ENCODE assay signal across 8 cellular contexts in the genomic region with DNA sequence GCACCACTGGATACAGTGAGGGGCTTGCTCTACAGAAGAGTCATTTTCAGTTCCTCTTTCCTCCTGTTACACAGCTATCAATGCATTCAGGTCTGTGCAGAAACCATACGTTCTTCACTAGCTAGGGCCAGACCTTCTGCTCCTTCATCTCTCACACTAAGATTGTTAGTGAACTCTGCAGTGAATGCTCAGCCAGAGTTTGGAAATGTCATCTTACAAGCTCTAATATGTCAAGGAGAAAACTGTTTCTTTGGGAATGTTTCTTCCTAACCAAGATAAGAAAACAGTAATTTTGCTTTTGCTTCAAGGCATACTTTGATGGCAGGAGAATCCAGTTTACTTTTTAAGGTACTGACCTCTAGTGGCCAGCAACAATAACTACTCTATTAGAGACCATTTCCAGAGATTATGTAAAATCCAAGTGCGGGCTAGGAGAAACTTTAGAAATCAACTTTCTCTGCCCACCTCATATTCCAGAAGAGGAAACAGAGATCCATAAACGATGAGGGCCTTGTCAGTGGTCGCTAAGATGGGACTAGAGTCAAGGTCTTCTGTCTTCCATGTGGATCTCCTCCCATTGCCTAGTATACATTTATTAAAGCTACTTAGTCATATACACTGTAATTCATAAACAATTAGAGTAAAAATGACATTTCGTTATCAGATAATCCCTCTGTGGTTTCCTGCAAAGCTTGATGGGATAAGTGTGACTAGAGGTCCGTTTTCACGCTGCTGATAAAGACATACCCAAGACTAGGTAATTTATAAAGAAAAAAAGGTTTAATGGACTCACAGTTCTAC. TPM values are rescaled to one million over a fixed set of nuclear protein-coding genes. Genes with fewer than 3 reads are reported as not detected.
DNase-seq lines count a peak whose midpoint lies in the region; ATAC-seq and TF ChIP-seq lines count a peak whose summit lies in the region.

No MANE protein-coding gene starts in this region.

- H2AFZ ChIP-seq in fibroblast of lung (ENCODE audit: low read length) (peak overlapping the region; percentile 79), osteoblast (ENCODE audit: low read length) (peak overlapping the region; percentile 38)

- no peak overlapping the region for H3K9ac ChIP-seq in fibroblast of lung (ENCODE audit: insufficient read depth, low read length)

- peak; percentile 92 for ATAC-seq in GM21529 (IDR thresholded peaks at IDR 0.05; ENCODE audit: unreplicated experiment)
- ATAC-seq in SK-N-SH treated with all-trans-retinoic acid at 6 μM for 48 hours, result peak; percentile 94

- H3K4me3 ChIP-seq in fibroblast of lung (replicated peaks in 1 of 4; ENCODE audit: control extremely low read depth in 1 of 4, insufficient read depth in 1 of 4, low read depth in 3 of 4, low read length in 4 of 4) (no peak overlapping the region), osteoblast (ENCODE audit: insufficient read depth, low read length) (no peak overlapping the region)
- H3K4me3 ChIP-seq in effector memory CD4-positive, alpha-beta T cell (ENCODE audit: insufficient read depth, low read depth, low read length, poor library complexity, severe bottlenecking), result no peak overlapping the region

- TF ChIP-seq CTCF in fibroblast of lung (conservative IDR thresholded peaks at IDR 0.05 in 1 of 2, IDR thresholded peaks at IDR 0.05 in 1 of 2; ENCODE audit: low read depth in 1 of 2, low read length in 2 of 2), result peak; percentile 66 to 67
- TF ChIP-seq CTCF in osteoblast (IDR thresholded peaks at IDR 0.05; ENCODE audit: extremely low read depth, low read depth, low read length), result peak; percentile 75

- H3K79me2 ChIP-seq in fibroblast of lung (ENCODE audit: control insufficient read depth, insufficient read depth, low read length) (no peaks in the 10 kb centered on the region), osteoblast (ENCODE audit: insufficient read depth, low read length) (no peaks in the 10 kb centered on the region)

- H3K4me2 ChIP-seq in fibroblast of lung (ENCODE audit: extremely low read depth, insufficient read depth, low read length), result peak overlapping the region; percentile 75
- H3K4me2 ChIP-seq in osteoblast (ENCODE audit: insufficient read depth, low read length), result peak overlapping the region; percentile 20

- H3K36me3 ChIP-seq in fibroblast of lung (ENCODE audit: control insufficient read depth, insufficient read depth, low read length), result no peaks in the 10 kb centered on the region
- no peaks in the 10 kb centered on the region for H3K36me3 ChIP-seq in osteoblast (ENCODE audit: insufficient read depth, low read length)
- H3K36me3 ChIP-seq in effector memory CD4-positive, alpha-beta T cell (ENCODE audit: control insufficient read depth, insufficient read depth, low read length), result no peaks in the 10 kb centered on the region

- no peaks in the 10 kb centered on the region for H3K9me3 ChIP-seq in fibroblast of lung (ENCODE audit: control insufficient read depth, insufficient read depth, low read depth, low read length)
- H3K9me3 ChIP-seq in osteoblast (ENCODE audit: low read depth, low read length), result no peaks in the 10 kb centered on the region
- H3K9me3 ChIP-seq in effector memory CD4-positive, alpha-beta T cell (ENCODE audit: control insufficient read depth, low read length), result no peaks in the 10 kb centered on the region

- no peak overlapping the region for H3K27ac ChIP-seq in fibroblast of lung (ENCODE audit: insufficient read depth, low read length)
- no peak overlapping the region for H3K27ac ChIP-seq in osteoblast (ENCODE audit: low read depth, low read length)
- no peak overlapping the region for H3K27ac ChIP-seq in effector memory CD4-positive, alpha-beta T cell (ENCODE audit: insufficient read depth, low read length, poor library complexity, severe bottlenecking)

- DNase-seq in NCI-H510A treated with DMSO at 0.1 percent for 48 hours (lab: John Stamatoyannopoulos, UW), result peak; percentile 1
- DNase-seq in NCI-H510A (lab: John Stamatoyannopoulos, UW), result no peak
- DNase-seq in HT-29 (ENCODE audit: low spot score), result peak; percentile 55
- peak; percentile 69 to 86 for DNase-seq in fibroblast of lung (ENCODE audit: low read depth in 2 of 2)
- DNase-seq in osteoblast (ENCODE audit: insufficient read length, low spot score, missing footprints), result peak; percentile 9
- DNase-seq in effector memory CD4-positive, alpha-beta T cell, result no peak

- H3K4me1 ChIP-seq in fibroblast of lung (ENCODE audit: control insufficient read depth, extremely low read depth, insufficient read depth, low read length), result peaks cover 22% of the 10 kb centered on the region
- peaks cover 23% of the 10 kb centered on the region for H3K4me1 ChIP-seq in osteoblast (ENCODE audit: insufficient read depth, low read length)
- H3K4me1 ChIP-seq in effector memory CD4-positive, alpha-beta T cell (ENCODE audit: control insufficient read depth, insufficient read depth, low read length, poor library complexity, severe bottlenecking), result no peaks in the 10 kb centered on the region

- H4K20me1 ChIP-seq in fibroblast of lung (ENCODE audit: control insufficient read depth, extremely low read depth, insufficient read depth, low read length), result no peaks in the 10 kb centered on the region
- H4K20me1 ChIP-seq in osteoblast (ENCODE audit: insufficient read depth, low read length), result no peaks in the 10 kb centered on the region

- H3K27me3 ChIP-seq in fibroblast of lung (ENCODE audit: control insufficient read depth, insufficient read depth, low read length) (no peaks in the 10 kb centered on the region), osteoblast (ENCODE audit: insufficient read depth, low read length) (no peaks in the 10 kb centered on the region)
- no peaks in the 10 kb centered on the region for H3K27me3 ChIP-seq in effector memory CD4-positive, alpha-beta T cell (replicated peaks; ENCODE audit: control insufficient read depth, insufficient read depth, low read length, poor library complexity, severe bottlenecking)

TF ChIP-seq in SK-N-SH treated with all-trans-retinoic acid at 6 μM for 48 hours, 23 proteins besides CTCF, POLR2A, EP300 and RAD21 (continues in another document):
- no peak for TF ChIP-seq ZC3H10 (CRISPR knock-in tag; IDR thresholded peaks at IDR 0.05)
- no peak for TF ChIP-seq ESRRG (CRISPR knock-in tag; IDR thresholded peaks at IDR 0.05)
- TF ChIP-seq, protein P1, sequence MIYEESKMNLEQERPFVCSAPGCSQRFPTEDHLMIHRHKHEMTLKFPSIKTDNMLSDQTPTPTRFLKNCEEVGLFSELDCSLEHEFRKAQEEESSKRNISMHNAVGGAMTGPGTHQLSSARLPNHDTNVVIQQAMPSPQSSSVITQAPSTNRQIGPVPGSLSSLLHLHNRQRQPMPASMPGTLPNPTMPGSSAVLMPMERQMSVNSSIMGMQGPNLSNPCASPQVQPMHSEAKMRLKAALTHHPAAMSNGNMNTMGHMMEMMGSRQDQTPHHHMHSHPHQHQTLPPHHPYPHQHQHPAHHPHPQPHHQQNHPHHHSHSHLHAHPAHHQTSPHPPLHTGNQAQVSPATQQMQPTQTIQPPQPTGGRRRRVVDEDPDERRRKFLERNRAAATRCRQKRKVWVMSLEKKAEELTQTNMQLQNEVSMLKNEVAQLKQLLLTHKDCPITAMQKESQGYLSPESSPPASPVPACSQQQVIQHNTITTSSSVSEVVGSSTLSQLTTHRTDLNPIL (CRISPR knock-in tag; IDR thresholded peaks at IDR 0.05; ENCODE audit: low read depth), result no peak
- TF ChIP-seq, protein P2, sequence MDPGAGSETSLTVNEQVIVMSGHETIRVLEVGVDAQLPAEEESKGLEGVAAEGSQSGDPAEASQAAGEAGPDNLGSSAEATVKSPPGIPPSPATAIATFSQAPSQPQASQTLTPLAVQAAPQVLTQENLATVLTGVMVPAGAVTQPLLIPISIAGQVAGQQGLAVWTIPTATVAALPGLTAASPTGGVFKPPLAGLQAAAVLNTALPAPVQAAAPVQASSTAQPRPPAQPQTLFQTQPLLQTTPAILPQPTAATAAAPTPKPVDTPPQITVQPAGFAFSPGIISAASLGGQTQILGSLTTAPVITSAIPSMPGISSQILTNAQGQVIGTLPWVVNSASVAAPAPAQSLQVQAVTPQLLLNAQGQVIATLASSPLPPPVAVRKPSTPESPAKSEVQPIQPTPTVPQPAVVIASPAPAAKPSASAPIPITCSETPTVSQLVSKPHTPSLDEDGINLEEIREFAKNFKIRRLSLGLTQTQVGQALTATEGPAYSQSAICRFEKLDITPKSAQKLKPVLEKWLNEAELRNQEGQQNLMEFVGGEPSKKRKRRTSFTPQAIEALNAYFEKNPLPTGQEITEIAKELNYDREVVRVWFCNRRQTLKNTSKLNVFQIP (CRISPR knock-in tag; IDR thresholded peaks at IDR 0.05; ENCODE audit: borderline replicate concordance, low read depth), result no peak
- TF ChIP-seq PPARA (CRISPR knock-in tag; IDR thresholded peaks at IDR 0.05; ENCODE audit: borderline replicate concordance), result no peak
- no peak for TF ChIP-seq ZNF565 (CRISPR knock-in tag; conservative IDR thresholded peaks at IDR 0.05; ENCODE audit: low read depth)
- no peak for TF ChIP-seq ZFP30 (CRISPR knock-in tag; IDR thresholded peaks at IDR 0.05)
- no peak for TF ChIP-seq ISL1 (CRISPR knock-in tag; IDR thresholded peaks at IDR 0.05)
- TF ChIP-seq, protein P3, sequence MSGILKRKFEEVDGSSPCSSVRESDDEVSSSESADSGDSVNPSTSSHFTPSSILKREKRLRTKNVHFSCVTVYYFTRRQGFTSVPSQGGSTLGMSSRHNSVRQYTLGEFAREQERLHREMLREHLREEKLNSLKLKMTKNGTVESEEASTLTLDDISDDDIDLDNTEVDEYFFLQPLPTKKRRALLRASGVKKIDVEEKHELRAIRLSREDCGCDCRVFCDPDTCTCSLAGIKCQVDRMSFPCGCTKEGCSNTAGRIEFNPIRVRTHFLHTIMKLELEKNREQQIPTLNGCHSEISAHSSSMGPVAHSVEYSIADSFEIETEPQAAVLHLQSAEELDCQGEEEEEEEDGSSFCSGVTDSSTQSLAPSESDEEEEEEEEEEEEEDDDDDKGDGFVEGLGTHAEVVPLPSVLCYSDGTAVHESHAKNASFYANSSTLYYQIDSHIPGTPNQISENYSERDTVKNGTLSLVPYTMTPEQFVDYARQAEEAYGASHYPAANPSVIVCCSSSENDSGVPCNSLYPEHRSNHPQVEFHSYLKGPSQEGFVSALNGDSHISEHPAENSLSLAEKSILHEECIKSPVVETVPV (CRISPR knock-in tag; IDR thresholded peaks at IDR 0.05), result no peak
- no peak for TF ChIP-seq ZNF70 (CRISPR knock-in tag; IDR thresholded peaks at IDR 0.05)
- TF ChIP-seq OSR1 (CRISPR knock-in tag; IDR thresholded peaks at IDR 0.05), result no peak

RNA-seq across cellular contexts. Expression of a gene that starts 12.1 kb away (rescaled TPM):
- total RNA-seq in HT-29 (2014; rRNA removed; shearing (Covaris generic)), result 2.9 and 5.3 TPM in 2 replicates
- total RNA-seq in fibroblast of lung (26.5 and 30.9 TPM in 2 replicates), osteoblast (34.0 and 35.4 TPM in 2 replicates)
- polyA plus RNA-seq in fibroblast of lung, result 36.0 and 41.6 TPM in 2 replicates
- 27.1 and 31.7 TPM in 2 replicates for polyA plus RNA-seq in fibroblast of lung (2012)
- 5.2 and 19.6 TPM in 2 replicates for polyA minus RNA-seq in fibroblast of lung (ENCODE audit: low replicate concordance)

RNA-seq across cellular contexts. Expression of a gene that starts 29.8 kb away (rescaled TPM):
- total RNA-seq in HT-29 (2014; rRNA removed; shearing (Covaris generic)), result not detected in 2 replicates
- total RNA-seq in fibroblast of lung (1.5 and 3.0 TPM in 2 replicates), osteoblast (under 0.01 and 0.72 TPM in 2 replicates)
- 2.8 and 4.9 TPM in 2 replicates for polyA plus RNA-seq in fibroblast of lung
- polyA plus RNA-seq in fibroblast of lung (2012), result 0.77 and 2.7 TPM in 2 replicates
- 0.75 TPM in 1 of 2 replicates, not detected in the other for polyA minus RNA-seq in fibroblast of lung (ENCODE audit: low replicate concordance)

Comparison
In these comparisons a context has a peak if more than half of its experiments do, and no peak if none do; other contexts are left out.
1. DNase-seq: peak in NCI-H510A treated with DMSO at 0.1 percent for 48 hours (single experiment), HT-29 (single experiment), fibroblast of lung (2 of 2) and osteoblast (single experiment); none in NCI-H510A (single experiment) and effector memory CD4-positive, alpha-beta T cell (0 of 3).